Comparison of ENCODE assay signal across 1 cellular context in genomic region chr10:96695975-96696634, GRCh38.
TF ChIP-seq lines count a peak whose summit lies in the region.

No MANE protein-coding gene starts in this region.

TF ChIP-seq in GM12878, 131 proteins besides CTCF, POLR2A, EP300 and RAD21:
- TF ChIP-seq NFIC (IDR thresholded peaks at IDR 0.05; ENCODE audit: low read depth, low read length) = peak; percentile 39; the same call in 1 of the 2 replicates
- TF ChIP-seq BRCA1 (IDR thresholded peaks at IDR 0.05; ENCODE audit: low read depth, low read length) = no peak
- no peak for TF ChIP-seq MTA3 (IDR thresholded peaks at IDR 0.05; ENCODE audit: borderline replicate concordance, low read length)
- no peak for TF ChIP-seq KAT2A (conservative IDR thresholded peaks at IDR 0.05; ENCODE audit: control insufficient read depth, low read depth, low read length)
- TF ChIP-seq CHD2 (IDR thresholded peaks at IDR 0.05; ENCODE audit: borderline replicate concordance, low read depth, low read length) = no peak
- TF ChIP-seq PAX8 (IDR thresholded peaks at IDR 0.05) = no peak
- TF ChIP-seq SREBF1 (IDR thresholded peaks at IDR 0.05; ENCODE audit: low read length) = no peak
- no peak for TF ChIP-seq RELA (IDR thresholded peaks at IDR 0.05; ENCODE audit: borderline replicate concordance, partially characterized antibody)
- TF ChIP-seq TCF3 (IDR thresholded peaks at IDR 0.05; ENCODE audit: borderline replicate concordance, insufficient read depth, low read depth, low read length) = no peak
- 0 out of 2 replicates have a peak, but pooled peaks have one; percentile 13 for TF ChIP-seq ATF7 (IDR thresholded peaks at IDR 0.05; ENCODE audit: low read depth)
- no peak for TF ChIP-seq ZBED1 (IDR thresholded peaks at IDR 0.05; ENCODE audit: borderline replicate concordance)
- TF ChIP-seq SMAD1 (IDR thresholded peaks at IDR 0.05; ENCODE audit: low read depth, partially characterized antibody) = no peak
- no peak for TF ChIP-seq ZZZ3 (IDR thresholded peaks at IDR 0.05; ENCODE audit: control insufficient read depth, insufficient read length, low read depth)
- no peak for TF ChIP-seq GATAD2B (conservative IDR thresholded peaks at IDR 0.05; ENCODE audit: low read depth)
- TF ChIP-seq RAD51 (IDR thresholded peaks at IDR 0.05) = 0 out of 2 replicates have a peak, but pooled peaks have one; percentile 15
- peak; percentile 88 for TF ChIP-seq RUNX3 (IDR thresholded peaks at IDR 0.05; ENCODE audit: low read length)
- TF ChIP-seq NR2F1 (conservative IDR thresholded peaks at IDR 0.05) = no peak
- no peak for TF ChIP-seq RFX5 (IDR thresholded peaks at IDR 0.05; ENCODE audit: low read depth, low read length)
- peak; percentile 14; the same call in 1 of the 2 replicates for TF ChIP-seq MLLT1 (IDR thresholded peaks at IDR 0.05)
- no peak for TF ChIP-seq E2F8 (IDR thresholded peaks at IDR 0.05; ENCODE audit: low read depth, partially characterized antibody)
TF ChIP-seq in GM12878: peak in this region for 5.
